14 cellular contexts compared by ENCODE assay signal in the genomic region with DNA sequence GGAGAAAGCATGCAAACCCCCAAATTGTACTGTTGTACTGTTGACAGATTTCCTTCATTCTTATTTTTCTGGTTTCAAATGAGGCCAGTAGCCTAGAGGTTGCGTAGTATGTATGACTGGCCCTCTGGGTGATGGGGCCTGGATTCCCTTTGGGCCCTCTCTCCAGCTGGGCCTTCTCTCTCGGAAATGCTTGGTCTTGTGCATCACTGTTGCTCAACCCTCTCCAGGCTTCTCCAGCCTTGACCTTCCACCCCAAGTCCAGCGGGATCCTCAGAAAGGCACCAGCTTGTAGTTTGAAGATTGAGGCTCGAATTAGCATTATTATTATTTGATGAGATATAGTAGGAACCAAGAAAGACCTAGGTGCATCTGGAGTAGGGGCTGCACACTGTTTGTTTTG.
DNase-seq lines count a peak whose midpoint lies in the region; ATAC-seq and TF ChIP-seq lines count a peak whose summit lies in the region.
"Had no signal": no experiment of that assay in that cellular context is flagged by ENCODE, and none has a peak within 500 bp of the region (broad histone marks: within the 10 kb centered on the region; RNA-seq: fewer than 3 reads in every experiment).

No MANE protein-coding gene starts in this region.

- peak; percentile 41 for ATAC-seq in lung (ENCODE audit: insufficient read depth, low FRiP score)
- ATAC-seq in GM21723 (IDR thresholded peaks at IDR 0.05; ENCODE audit: unreplicated experiment) = no peak
- no peak for ATAC-seq in HG02870 (IDR thresholded peaks at IDR 0.05; ENCODE audit: unreplicated experiment)
- no peak for ATAC-seq in GM19351 (IDR thresholded peaks at IDR 0.05; ENCODE audit: unreplicated experiment)
- ATAC-seq: activated CD8-positive, alpha-beta T cell treated with anti-CD3 and anti-CD28 coated beads for 36 hours; HCT116; naive thymus-derived CD8-positive, alpha-beta T cell; stimulated activated memory B cell treated with anti-CD40 and anti-IgM and Interleukin-4, amounts not matched to agents 10 μg/mL and 1 μg/mL and 100 μg/mL, for 72 hours had no signal

- H3K9me3 ChIP-seq in adipocyte (ENCODE audit: control insufficient read depth, low read length) (no peaks in the 10 kb centered on the region), lung (ENCODE audit: control insufficient read depth in 2 of 2, insufficient read depth in 1 of 2, low read length in 1 of 2) (no peaks in the 10 kb centered on the region)

- no peaks in the 10 kb centered on the region for H3K9me3 Mint-ChIP-seq in HFFc6
- H3K9me3 Mint-ChIP-seq: activated CD8-positive, alpha-beta T cell treated with anti-CD3 and anti-CD28 coated beads for 36 hours; naive thymus-derived CD8-positive, alpha-beta T cell; stimulated activated memory B cell treated with anti-CD40 and anti-IgM and Interleukin-4, amounts not matched to agents 10 μg/mL and 1 μg/mL and 100 μg/mL, for 72 hours had no signal

- H3K27me3 Mint-ChIP-seq in HFFc6 (ENCODE audit: insufficient read depth) = peaks cover 5% of the 10 kb centered on the region; the same call in 1 of the 2 replicates
- H3K27me3 Mint-ChIP-seq: activated CD8-positive, alpha-beta T cell treated with anti-CD3 and anti-CD28 coated beads for 36 hours; stimulated activated memory B cell treated with anti-CD40 and anti-IgM and Interleukin-4, amounts not matched to agents 10 μg/mL and 1 μg/mL and 100 μg/mL, for 72 hours had no signal

- H3K4me3 Mint-ChIP-seq in HFFc6 = no peak overlapping the region
- H3K4me3 Mint-ChIP-seq: activated CD8-positive, alpha-beta T cell treated with anti-CD3 and anti-CD28 coated beads for 36 hours; naive thymus-derived CD8-positive, alpha-beta T cell; stimulated activated memory B cell treated with anti-CD40 and anti-IgM and Interleukin-4, amounts not matched to agents 10 μg/mL and 1 μg/mL and 100 μg/mL, for 72 hours had no signal

- H3K4me1 ChIP-seq in adipocyte (ENCODE audit: control insufficient read depth, insufficient read depth, low read length) (peaks cover 34% of the 10 kb centered on the region), lung (ENCODE audit: control insufficient read depth in 2 of 2, insufficient read depth in 2 of 2, low read length in 2 of 2) (peaks cover 0 to 2% of the 10 kb centered on the region in 2 donors)

- no peaks in the 10 kb centered on the region for H3K36me3 ChIP-seq in adipocyte (ENCODE audit: control insufficient read depth, insufficient read depth, low read length, severe bottlenecking)
- H3K36me3 ChIP-seq in lung (ENCODE audit: control insufficient read depth in 2 of 2, insufficient read depth in 2 of 2, low read length in 2 of 2) = no peaks in the 10 kb centered on the region

- TF ChIP-seq CTCF in fibroblast of pulmonary artery (IDR thresholded peaks at IDR 0.05; ENCODE audit: low read length, missing control alignments) = no peak
- no peak for TF ChIP-seq CTCF in lung (IDR thresholded peaks at IDR 0.05; ENCODE audit: control extremely low read depth, extremely low read depth)
- TF ChIP-seq CTCF in HFFc6 (IDR thresholded peaks at IDR 0.05) = no peak

- DNase-seq in adipocyte (ENCODE audit: low read depth) (no peak), fibroblast of pulmonary artery (ENCODE audit: low read depth) (peak; percentile 95), lung (ENCODE audit: low spot score) (peak; percentile 48), substantia nigra (lab: John Stamatoyannopoulos, UW) (no peak), HFFc6 (no peak)
- DNase-seq: activated CD8-positive, alpha-beta T cell treated with anti-CD3 and anti-CD28 coated beads for 36 hours; effector memory CD4-positive, alpha-beta T cell; naive thymus-derived CD8-positive, alpha-beta T cell had no signal

- peak overlapping the region; percentile 54 for H3K9ac ChIP-seq in adipocyte (ENCODE audit: low read length)

- H3K4me3 ChIP-seq in adipocyte (ENCODE audit: low read length) (no peak overlapping the region), fibroblast of pulmonary artery (replicated peaks; ENCODE audit: low read depth, low read length) (no peak overlapping the region), lung (no peak overlapping the region)
- H3K4me3 ChIP-seq: K562 had no signal

- H3K27ac ChIP-seq in lung (ENCODE audit: low read depth in 1 of 2, low read length in 1 of 2) (no peak overlapping the region), substantia nigra (ENCODE audit: low read depth, low read length, poor library complexity, severe bottlenecking) (peak overlapping the region; percentile 80)

- H3K36me3 Mint-ChIP-seq in HFFc6 (ENCODE audit: low read depth) = no peaks in the 10 kb centered on the region

- WGBS in lung, 2 donors = 85 to 92% methylated on average over 4 of the region's 4 CpGs

- no peak overlapping the region for H3K27ac Mint-ChIP-seq in HFFc6
- H3K27ac Mint-ChIP-seq: activated CD8-positive, alpha-beta T cell treated with anti-CD3 and anti-CD28 coated beads for 36 hours; stimulated activated memory B cell treated with anti-CD40 and anti-IgM and Interleukin-4, amounts not matched to agents 10 μg/mL and 1 μg/mL and 100 μg/mL, for 72 hours had no signal

- no peaks in the 10 kb centered on the region for H3K4me1 Mint-ChIP-seq in HFFc6 (ENCODE audit: low read depth)
- H3K4me1 Mint-ChIP-seq: stimulated activated memory B cell treated with anti-CD40 and anti-IgM and Interleukin-4, amounts not matched to agents 10 μg/mL and 1 μg/mL and 100 μg/mL, for 72 hours had no signal

- no peaks in the 10 kb centered on the region for H3K27me3 ChIP-seq in adipocyte (replicated peaks; ENCODE audit: control insufficient read depth, insufficient read depth, low read length)
- H3K27me3 ChIP-seq in lung (ENCODE audit: control insufficient read depth, insufficient read depth) = no peaks in the 10 kb centered on the region

Comparison
In these comparisons a context has a peak if more than half of its experiments do, and no peak if none do; other contexts are left out.
1. DNase-seq: peak in fibroblast of pulmonary artery (single experiment) and lung (single experiment); none in adipocyte (single experiment), substantia nigra (0 of 49) and HFFc6 (single experiment).